Comparison of ENCODE assay signal across 10 cellular contexts in genomic region chr4:137226900-137227299, GRCh38.
DNase-seq lines count a peak whose midpoint lies in the region; ATAC-seq and TF ChIP-seq lines count a peak whose summit lies in the region.
"Had no signal": no experiment of that assay in that cellular context is flagged by ENCODE, and none has a peak within 500 bp of the region (broad histone marks: within the 10 kb centered on the region; RNA-seq: fewer than 3 reads in every experiment).

No MANE protein-coding gene starts in this region.

- no peak for TF ChIP-seq EP300 in neural cell (conservative IDR thresholded peaks at IDR 0.05; ENCODE audit: poor library complexity, severe bottlenecking)

- DNase-seq in LHCN-M2 (ENCODE audit: low read depth) (peak; percentile 14), astrocyte of the cerebellum (ENCODE audit: low read depth) (no peak), globus pallidus (ENCODE audit: low spot score) (no peak), SKM-1 (lab: John Stamatoyannopoulos, UW; ENCODE audit: unreplicated experiment) (no peak), GM10248 (ENCODE audit: extremely low spot score) (no peak)
- DNase-seq: activated T-cell treated with anti-CD3 and anti-CD28 coated beads, Interleukin-2, amount 50 U/mL, for 72 hours; mucosa of descending colon; T-helper 1 cell had no signal

- H3K9me2 ChIP-seq in neural cell (ENCODE audit: insufficient read depth, low read length), result no peaks in the 10 kb centered on the region

- peak; percentile 21 for TF ChIP-seq CTCF in astrocyte of the cerebellum (IDR thresholded peaks at IDR 0.05; ENCODE audit: low read depth, low read length, missing control alignments)
- peak; percentile 30 for TF ChIP-seq CTCF in neural cell (IDR thresholded peaks at IDR 0.05; ENCODE audit: poor library complexity, severe bottlenecking)
- no peak for TF ChIP-seq CTCF in GM10248 (IDR thresholded peaks at IDR 0.05; ENCODE audit: control extremely low read depth, extremely low read depth, low read depth, missing control alignments)

- in situ Hi-C loops in astrocyte of the cerebellum (cut with HindIII; ENCODE audit: low sequenced_read_pairs), result no loop called here

- no peaks in the 10 kb centered on the region for H3F3A ChIP-seq in neural cell (ENCODE audit: insufficient read depth, low read length, poor library complexity, severe bottlenecking)

- ATAC-seq in GM19035 (IDR thresholded peaks at IDR 0.05; ENCODE audit: unreplicated experiment), result peak; percentile 51
- ATAC-seq: activated T-cell treated with anti-CD3 and anti-CD28 coated beads, Interleukin-2, amount 50 U/mL, for 72 hours; mucosa of descending colon had no signal

- no peak overlapping the region for H3K4me2 ChIP-seq in neural cell (ENCODE audit: low read length)

- CTCF ChIA-PET in GM10248 (lab: Yijun Ruan, JAX), result no interaction called here

- H3K4me3 ChIP-seq in astrocyte of the cerebellum (ENCODE audit: low read depth, low read length) (no peak overlapping the region), neural cell (ENCODE audit: low read length) (no peak overlapping the region)
- H3K4me3 ChIP-seq: mucosa of descending colon had no signal

- POLR2A ChIA-PET in GM10248 (lab: Yijun Ruan, JAX), result no interaction called here

- no peaks in the 10 kb centered on the region for H3K27me3 ChIP-seq in neural cell (ENCODE audit: insufficient read depth, low read depth, low read length)

- no peaks in the 10 kb centered on the region for H4K20me1 ChIP-seq in neural cell (ENCODE audit: insufficient read depth)

- H3K9ac ChIP-seq in neural cell (ENCODE audit: low read length), result no peak overlapping the region

- no peaks in the 10 kb centered on the region for H3K36me3 ChIP-seq in neural cell (ENCODE audit: insufficient read depth, low read length)

- no peaks in the 10 kb centered on the region for H3K9me3 ChIP-seq in neural cell (ENCODE audit: low read length)
- H3K9me3 ChIP-seq: mucosa of descending colon had no signal

- TF ChIP-seq RAD21 in neural cell (conservative IDR thresholded peaks at IDR 0.05), result peak; percentile 43

- H2AFZ ChIP-seq in neural cell (ENCODE audit: low read depth, low read length), result no peak overlapping the region

- H3K79me2 ChIP-seq in neural cell (replicated peaks; ENCODE audit: insufficient read depth, low read length), result no peaks in the 10 kb centered on the region

- no peak overlapping the region for H3K27ac ChIP-seq in neural cell (ENCODE audit: low read length)

TF ChIP-seq in neural cell, 6 proteins besides CTCF, POLR2A, EP300 and RAD21:
- TF ChIP-seq SMC3 (conservative IDR thresholded peaks at IDR 0.05; ENCODE audit: poor library complexity), result peak; percentile 37
- TF ChIP-seq MXI1 (conservative IDR thresholded peaks at IDR 0.05; ENCODE audit: poor library complexity, severe bottlenecking), result no peak
